In the genomic region with DNA sequence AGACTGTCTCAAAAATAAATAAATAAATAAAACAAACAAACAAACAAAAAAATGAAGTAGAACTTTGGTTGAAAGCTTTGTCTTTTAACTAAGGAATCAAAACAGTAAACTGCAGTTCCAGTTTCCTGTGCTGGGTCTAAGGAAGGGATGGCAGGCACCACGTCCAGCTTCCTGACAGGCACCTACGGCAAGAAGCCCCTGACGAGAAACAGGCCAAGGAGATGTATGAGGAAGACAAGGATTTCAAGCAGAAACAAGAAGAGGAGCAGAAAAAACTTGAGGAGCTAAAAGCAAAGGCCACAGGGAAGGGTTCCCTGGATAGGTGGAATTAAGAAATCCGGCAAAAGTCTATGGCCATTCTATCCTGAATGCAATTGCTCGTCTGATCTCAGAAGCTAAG, we compare ENCODE assay signal across 24 cellular contexts.
"Had no signal": no experiment of that assay in that cellular context is flagged by ENCODE, and none has a peak within 500 bp of the region (broad histone marks: within the 10 kb centered on the region; RNA-seq: fewer than 3 reads in every experiment).

No MANE protein-coding gene starts in this region.

- H3K4me1 Mint-ChIP-seq: WTC11 had no signal

- H3K9me3 Mint-ChIP-seq: activated naive CD4-positive, alpha-beta T cell treated with anti-CD3 and anti-CD28 coated beads, Interleukin-2, amount 50 U/mL, for 72 hours; activated naive CD8-positive, alpha-beta T cell treated with anti-CD3 and anti-CD28 coated beads, Interleukin-2, amount 50 U/mL, for 24 hours; activated T-cell treated with anti-CD3 and anti-CD28 coated beads, Interleukin-2, amount 50 U/mL, for 24 hours; central memory CD8-positive, alpha-beta T cell; WTC11 had no signal

- DNase-seq: activated CD4-positive, alpha-beta T cell treated with anti-CD3 and anti-CD28 coated beads for 48 hours; activated CD4-positive, alpha-beta T cell treated with anti-CD3 and anti-CD28 coated beads, Interleukin-2, amount 50 U/mL, for 4 hours; activated CD4-positive, CD25-positive, alpha-beta regulatory T cell treated with anti-CD3 and anti-CD28 coated beads, Interleukin-2, amount 50 U/mL, for 72 hours; activated CD8-positive, alpha-beta memory T cell treated with anti-CD3 and anti-CD28 coated beads, Interleukin-2, amount 10 ng/mL, durations not matched to agents 7 days and 5 days; activated effector memory CD4-positive, alpha-beta T cell treated with anti-CD3 and anti-CD28 coated beads, Interleukin-2, amount 50 U/mL, for 16 hours; activated naive CD4-positive, alpha-beta T cell treated with Interleukin-2 at 50 U/mL for 16 hours; activated naive CD8-positive, alpha-beta T cell treated with anti-CD3 and anti-CD28 coated beads, Interleukin-2, amount 50 U/mL, for 24 hours; activated T-cell treated with anti-CD3 and anti-CD28 coated beads, Interleukin-2, amount 50 U/mL, for 24 hours; amniotic stem cell; MM.1S; NCI-H1105; NCI-H1436; NCI-H1694 treated with DMSO at 0.1 percent for 48 hours; NCI-H2081; NCI-H510A treated with DMSO at 0.1 percent for 48 hours; NCI-H69; NK-92 treated with Interleukin-12 subunit alpha and Interleukin-12 subunit beta, amount 100 ng/mL, for 24 hours; Peyer's patch; SHP77 had no signal

- H3K27me3 Mint-ChIP-seq: activated CD8-positive, alpha-beta memory T cell treated with anti-CD3 and anti-CD28 coated beads, Interleukin-2, amount 10 ng/mL, durations not matched to agents 7 days and 5 days; activated naive CD8-positive, alpha-beta T cell treated with anti-CD3 and anti-CD28 coated beads, Interleukin-2, amount 50 U/mL, for 24 hours; activated T-cell treated with anti-CD3 and anti-CD28 coated beads, Interleukin-2, amount 50 U/mL, for 24 hours; brain; central memory CD8-positive, alpha-beta T cell had no signal

- ATAC-seq: activated CD8-positive, alpha-beta memory T cell treated with anti-CD3 and anti-CD28 coated beads, Interleukin-2, amount 10 ng/mL, durations not matched to agents 7 days and 5 days; activated naive CD4-positive, alpha-beta T cell treated with anti-CD3 and anti-CD28 coated beads, Interleukin-2, amount 50 U/mL, for 72 hours; activated naive CD8-positive, alpha-beta T cell treated with anti-CD3 and anti-CD28 coated beads, Interleukin-2, amount 50 U/mL, for 24 hours; WTC11 had no signal

- H3K36me3 Mint-ChIP-seq: WTC11 had no signal

- H3K27ac Mint-ChIP-seq: activated CD8-positive, alpha-beta memory T cell treated with anti-CD3 and anti-CD28 coated beads, Interleukin-2, amount 10 ng/mL, durations not matched to agents 7 days and 5 days; activated naive CD8-positive, alpha-beta T cell treated with anti-CD3 and anti-CD28 coated beads, Interleukin-2, amount 50 U/mL, for 24 hours; activated T-cell treated with anti-CD3 and anti-CD28 coated beads, Interleukin-2, amount 50 U/mL, for 24 hours; WTC11 had no signal

- H3K4me3 Mint-ChIP-seq: activated CD8-positive, alpha-beta memory T cell treated with anti-CD3 and anti-CD28 coated beads, Interleukin-2, amount 10 ng/mL, durations not matched to agents 7 days and 5 days; activated naive CD8-positive, alpha-beta T cell treated with anti-CD3 and anti-CD28 coated beads, Interleukin-2, amount 50 U/mL, for 24 hours; activated T-cell treated with anti-CD3 and anti-CD28 coated beads, Interleukin-2, amount 50 U/mL, for 24 hours; central memory CD8-positive, alpha-beta T cell; WTC11 had no signal

- H3K4me3 ChIP-seq: Peyer's patch, SJSA1 had no signal
